Comparison of ENCODE assay signal across 8 cellular contexts in genomic region chr11:73359930-73360742, GRCh38. TPM values are rescaled to one million over a fixed set of nuclear protein-coding genes. Genes with fewer than 3 reads are reported as not detected.
DNase-seq lines count a peak whose midpoint lies in the region; ATAC-seq and TF ChIP-seq lines count a peak whose summit lies in the region.

No MANE protein-coding gene starts in this region.

- no peak for TF ChIP-seq POLR2A in IMR-90 (IDR thresholded peaks at IDR 0.05; ENCODE audit: low read depth, low read length)

- H2BK20ac ChIP-seq in IMR-90 (ENCODE audit: low read depth, low read length), result no peak overlapping the region

- no peak overlapping the region for H2BK5ac ChIP-seq in IMR-90 (ENCODE audit: low read depth, low read length, poor library complexity, severe bottlenecking)

- H3K4me2 ChIP-seq in IMR-90 (ENCODE audit: low read depth, low read length), result no peak overlapping the region

- no peak overlapping the region for H4K5ac ChIP-seq in IMR-90 (ENCODE audit: low read depth, low read length)

- peak; percentile 43 for TF ChIP-seq CTCF in IMR-90 (conservative IDR thresholded peaks at IDR 0.05; ENCODE audit: low read depth, low read length)
- peak; percentile 44 for TF ChIP-seq CTCF in fibroblast of the aortic adventitia (IDR thresholded peaks at IDR 0.05; ENCODE audit: insufficient read depth, low read length)

- peaks cover 39% of the 10 kb centered on the region for H4K20me1 ChIP-seq in IMR-90 (ENCODE audit: insufficient read depth, low read length)

- H2BK15ac ChIP-seq in IMR-90 (ENCODE audit: low read depth, low read length), result no peak overlapping the region

- H3K9me1 ChIP-seq in IMR-90 (ENCODE audit: insufficient read depth, low read length), result peaks cover 10% of the 10 kb centered on the region

- H3K4me3 Mint-ChIP-seq in activated CD4-positive, alpha-beta T cell treated with anti-CD3 and anti-CD28 coated beads, Interleukin-2, amount 10 ng/mL, durations not matched to agents 24 days and 14 days, result no peak overlapping the region
- H3K4me3 Mint-ChIP-seq in stimulated activated naive CD8-positive, alpha-beta T cell treated with anti-CD3 and anti-CD28 coated beads, Interleukin-15, amount 100 ng/mL, for 72 hours, result no peak overlapping the region

- BruUV-seq in IMR-90 (replicated peaks; lab: Mats Ljungman, UMichigan), result no TSS peak

- no peak overlapping the region for H3K4me3 ChIP-seq in IMR-90 (ENCODE audit: insufficient read depth, low read depth, low read length)
- no peak overlapping the region for H3K4me3 ChIP-seq in fibroblast of the aortic adventitia (ENCODE audit: low read depth, low read length)

- no peak overlapping the region for H4K91ac ChIP-seq in IMR-90 (ENCODE audit: insufficient read depth, low read depth, low read length)

- peak; percentile 9 for DNase-seq in DMS 273 treated with DMSO at 0.1 percent for 48 hours (lab: John Stamatoyannopoulos, UW)
- peak; percentile 49 for DNase-seq in IMR-90
- DNase-seq in activated CD4-positive, alpha-beta T cell treated with anti-CD3 and anti-CD28 coated beads, Interleukin-2, amount 10 ng/mL, durations not matched to agents 24 days and 14 days, result peak; percentile 76
- DNase-seq in fibroblast of the aortic adventitia (ENCODE audit: low read depth), result peak; percentile 55
- DNase-seq in stimulated activated naive CD8-positive, alpha-beta T cell treated with anti-CD3 and anti-CD28 coated beads, Interleukin-15, amount 100 ng/mL, for 72 hours, result peak in 1 of 2 donors; percentile 32
- DNase-seq in NCI-H187 (lab: John Stamatoyannopoulos, UW), result no peak

- H3K14ac ChIP-seq in IMR-90 (replicated peaks; ENCODE audit: low read depth, low read length), result no peak overlapping the region

- 93% methylated on average over 14 of the region's 19 CpGs; no CpG with 5 or more reads in 1 of the 2 experiments for WGBS in IMR-90 (ENCODE audit: extremely low coverage in 2 of 2, insufficient read length in 1 of 2), 2 experiments

- CTCF ChIA-PET in IMR-90 (lab: Yijun Ruan, JAX), result interaction anchor here (1.0 to 3.1 kb wide), 5 partner anchors 9 to 70 kb away, joined by 3 to 11 read pairs (median 3); no protein-coding TSS in a partner anchor

- intact Hi-C loops in IMR-90 (cut with micrococcal nuclease), result loop anchor here (1.0 kb wide), 1 partner anchor 53 kb away; no protein-coding TSS in a partner anchor
- intact Hi-C loops in activated CD4-positive, alpha-beta T cell treated with anti-CD3 and anti-CD28 coated beads, Interleukin-2, amount 10 ng/mL, durations not matched to agents 24 days and 14 days (cut with micrococcal nuclease), result no loop called here

- dilution Hi-C loops in IMR-90 (cut with HindIII; ENCODE audit: low sequenced_read_pairs, unreplicated experiment), result no loop called here

- no peaks in the 10 kb centered on the region for H3K4me1 Mint-ChIP-seq in activated CD4-positive, alpha-beta T cell treated with anti-CD3 and anti-CD28 coated beads, Interleukin-2, amount 10 ng/mL, durations not matched to agents 24 days and 14 days
- no peaks in the 10 kb centered on the region for H3K4me1 Mint-ChIP-seq in stimulated activated naive CD8-positive, alpha-beta T cell treated with anti-CD3 and anti-CD28 coated beads, Interleukin-15, amount 100 ng/mL, for 72 hours

- H3K79me1 ChIP-seq in IMR-90 (ENCODE audit: low read depth in 1 of 2, low read length in 2 of 2), result peaks cover 2 to 58% of the 10 kb centered on the region in 2 experiments

- peak; percentile 36; the same call in 1 of the 2 replicates for ATAC-seq in IMR-90 (ENCODE audit: low read depth)
- peak; percentile 46 for ATAC-seq in stimulated activated naive CD8-positive, alpha-beta T cell treated with anti-CD3 and anti-CD28 coated beads, Interleukin-15, amount 100 ng/mL, for 72 hours
- ATAC-seq in GM18858 (IDR thresholded peaks at IDR 0.05; ENCODE audit: unreplicated experiment), result no peak
- ATAC-seq in GM19463 (IDR thresholded peaks at IDR 0.05; ENCODE audit: unreplicated experiment), result no peak

- no peaks in the 10 kb centered on the region for H3K9me3 Mint-ChIP-seq in activated CD4-positive, alpha-beta T cell treated with anti-CD3 and anti-CD28 coated beads, Interleukin-2, amount 10 ng/mL, durations not matched to agents 24 days and 14 days
- no peaks in the 10 kb centered on the region for H3K9me3 Mint-ChIP-seq in stimulated activated naive CD8-positive, alpha-beta T cell treated with anti-CD3 and anti-CD28 coated beads, Interleukin-15, amount 100 ng/mL, for 72 hours

- H3K27ac Mint-ChIP-seq in activated CD4-positive, alpha-beta T cell treated with anti-CD3 and anti-CD28 coated beads, Interleukin-2, amount 10 ng/mL, durations not matched to agents 24 days and 14 days, result no peak overlapping the region
- H3K27ac Mint-ChIP-seq in stimulated activated naive CD8-positive, alpha-beta T cell treated with anti-CD3 and anti-CD28 coated beads, Interleukin-15, amount 100 ng/mL, for 72 hours, result no peak overlapping the region

- no peak overlapping the region for H3K56ac ChIP-seq in IMR-90 (ENCODE audit: extremely low read depth, insufficient read depth, low read length)

- POLR2A ChIA-PET in IMR-90 (lab: Charles Lee; ENCODE audit: unreplicated experiment), result no interaction called here

- peak overlapping the region; percentile 3 for H2AK9ac ChIP-seq in IMR-90 (replicated peaks; ENCODE audit: low read depth, low read length, poor library complexity)

- no peak overlapping the region for H3K9ac ChIP-seq in IMR-90 (ENCODE audit: low read depth, low read length)

- peaks cover 90% of the 10 kb centered on the region for H3K36me3 ChIP-seq in IMR-90 (ENCODE audit: control insufficient read depth, insufficient read depth, low read length)

- H4K8ac ChIP-seq in IMR-90 (ENCODE audit: low read depth in 2 of 2, low read length in 2 of 2), result no peak overlapping the region

- no peak overlapping the region for H3K27ac ChIP-seq in IMR-90 (ENCODE audit: insufficient read depth, low read length)

- H3K27me3 ChIP-seq in IMR-90 (ENCODE audit: control insufficient read depth, insufficient read depth, low read length), result no peaks in the 10 kb centered on the region

- H3K23ac ChIP-seq in IMR-90 (ENCODE audit: low read depth, low read length), result no peak overlapping the region

- no peak overlapping the region for H3K4ac ChIP-seq in IMR-90 (ENCODE audit: low read depth, low read length)

- in situ Hi-C loops in IMR-90 (cut with MboI; ENCODE audit: low sequenced_read_pairs), result no loop called here

- H3K27me3 Mint-ChIP-seq in activated CD4-positive, alpha-beta T cell treated with anti-CD3 and anti-CD28 coated beads, Interleukin-2, amount 10 ng/mL, durations not matched to agents 24 days and 14 days, result no peaks in the 10 kb centered on the region
- no peaks in the 10 kb centered on the region for H3K27me3 Mint-ChIP-seq in stimulated activated naive CD8-positive, alpha-beta T cell treated with anti-CD3 and anti-CD28 coated beads, Interleukin-15, amount 100 ng/mL, for 72 hours

- H3K4me1 ChIP-seq in IMR-90 (ENCODE audit: control insufficient read depth, insufficient read depth, low read length), result peaks cover 9% of the 10 kb centered on the region; the same call in 1 of the 2 replicates

- H2BK120ac ChIP-seq in IMR-90 (ENCODE audit: low read depth, low read length), result no peak overlapping the region

- H3K18ac ChIP-seq in IMR-90 (ENCODE audit: low read depth, low read length), result no peak overlapping the region

- no peak overlapping the region for H2AK5ac ChIP-seq in IMR-90 (ENCODE audit: low read depth, low read length)

- TF ChIP-seq RAD21 in IMR-90 (IDR thresholded peaks at IDR 0.05; ENCODE audit: low read length), result peak; percentile 48

- peak overlapping the region; percentile 8 for H2AFZ ChIP-seq in IMR-90 (replicated peaks; ENCODE audit: low read length, poor library complexity)

- H3K9me3 ChIP-seq in IMR-90 (ENCODE audit: control insufficient read depth, insufficient read depth, low read length), result no peaks in the 10 kb centered on the region

- no peaks in the 10 kb centered on the region for H3K36me3 Mint-ChIP-seq in activated CD4-positive, alpha-beta T cell treated with anti-CD3 and anti-CD28 coated beads, Interleukin-2, amount 10 ng/mL, durations not matched to agents 24 days and 14 days (ENCODE audit: low read depth)

TF ChIP-seq in IMR-90, 13 proteins besides CTCF, POLR2A, EP300 and RAD21:
- no peak for TF ChIP-seq CHD1 (IDR thresholded peaks at IDR 0.05; ENCODE audit: low read depth, low read length)
- no peak for TF ChIP-seq MXI1 (IDR thresholded peaks at IDR 0.05; ENCODE audit: borderline replicate concordance, low read depth, low read length)
- TF ChIP-seq CEBPB (IDR thresholded peaks at IDR 0.05; ENCODE audit: low read depth, low read length), result no peak
- peak; percentile 42 for TF ChIP-seq SMC3 (IDR thresholded peaks at IDR 0.05; ENCODE audit: low read depth, low read length)

RNA-seq across cellular contexts. Expression of gene RELT, which starts 16.1 kb away (rescaled TPM):
- total RNA-seq in IMR-90 (2012; rRNA removed), result 2.3 and 3.1 TPM in 2 replicates
- 5.3 and 6.5 TPM in 2 replicates for polyA plus RNA-seq in IMR-90 (2012; rRNA removed)
- polyA plus RNA-seq in IMR-90 (2012; cell fraction: cytosol; rRNA removed), result 4.3 and 5.3 TPM in 2 replicates
- 17.5 and 30.8 TPM in 2 replicates for polyA plus RNA-seq in IMR-90 (2012; cell fraction: nucleus; rRNA removed; ENCODE audit: low replicate concordance)
- 35.0 and 38.5 TPM in 2 replicates for total RNA-seq in activated CD4-positive, alpha-beta T cell treated with anti-CD3 and anti-CD28 coated beads, Interleukin-2, amount 10 ng/mL, durations not matched to agents 24 days and 14 days
- 0.57 and 4.6 TPM in 2 replicates for total RNA-seq in fibroblast of the aortic adventitia (ENCODE audit: low replicate concordance)

RNA-seq across cellular contexts. Expression of gene ARHGEF17, which starts 52.1 kb away (rescaled TPM):
- total RNA-seq in IMR-90 (2012; rRNA removed) (19.4 and 21.7 TPM in 2 replicates), fibroblast of the aortic adventitia (ENCODE audit: low replicate concordance) (30.3 and 70.3 TPM in 2 replicates)
- polyA plus RNA-seq in IMR-90 (2012; rRNA removed), result 97.7 and 128 TPM in 2 replicates
- polyA plus RNA-seq in IMR-90 (2012; cell fraction: cytosol; rRNA removed), result 30.1 and 51.0 TPM in 2 replicates
- polyA plus RNA-seq in IMR-90 (2012; cell fraction: nucleus; rRNA removed; ENCODE audit: low replicate concordance), result 388 and 880 TPM in 2 replicates
- 0.05 TPM in 1 of 2 replicates, not detected in the other for total RNA-seq in activated CD4-positive, alpha-beta T cell treated with anti-CD3 and anti-CD28 coated beads, Interleukin-2, amount 10 ng/mL, durations not matched to agents 24 days and 14 days

Comparison
In these comparisons a context has a peak if more than half of its experiments do, and no peak if none do; other contexts are left out.
1. DNase-seq: peak in DMS 273 treated with DMSO at 0.1 percent for 48 hours (single experiment), IMR-90 (single experiment), activated CD4-positive, alpha-beta T cell treated with anti-CD3 and anti-CD28 coated beads, Interleukin-2, amount 10 ng/mL, durations not matched to agents 24 days and 14 days (single experiment) and fibroblast of the aortic adventitia (single experiment); none in NCI-H187 (0 of 2).
2. ATAC-seq: peak in IMR-90 (single experiment) and stimulated activated naive CD8-positive, alpha-beta T cell treated with anti-CD3 and anti-CD28 coated beads, Interleukin-15, amount 100 ng/mL, for 72 hours (single experiment); none in GM18858 (single experiment) and GM19463 (single experiment).
3. RNA of gene ARHGEF17, which starts 52.1 kb away (total RNA-seq): 30.3 to 70.3 TPM in fibroblast of the aortic adventitia and 19.4 to 21.7 TPM in IMR-90; 0.05 TPM in activated CD4-positive, alpha-beta T cell treated with anti-CD3 and anti-CD28 coated beads, Interleukin-2, amount 10 ng/mL, durations not matched to agents 24 days and 14 days; every median in the first group is over 10 times any median in the second.